In the genomic region with DNA sequence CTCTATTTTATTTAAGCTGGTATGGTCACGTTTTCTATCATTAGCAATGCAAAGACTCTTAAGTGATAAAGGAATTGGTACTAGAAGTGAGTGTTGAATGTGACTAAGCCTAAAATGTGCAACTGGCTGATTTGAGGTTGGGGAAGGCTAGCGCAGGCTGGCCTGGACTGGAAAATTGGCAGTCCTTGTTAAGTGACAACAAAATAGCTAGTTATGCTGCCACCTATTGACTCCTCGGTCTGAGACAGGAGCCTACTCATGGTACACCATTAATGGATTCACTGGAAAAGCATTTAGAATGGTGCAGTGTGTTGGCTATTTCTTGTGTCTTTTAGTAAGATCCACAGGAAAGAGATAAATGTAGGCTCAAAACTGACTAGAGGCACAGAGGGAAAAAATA, we compare ENCODE assay signal across 8 cellular contexts. TPM values are rescaled to one million over a fixed set of nuclear protein-coding genes. Genes with fewer than 3 reads are reported as not detected.
DNase-seq lines count a peak whose midpoint lies in the region; ATAC-seq, FAIRE-seq and TF ChIP-seq lines count a peak whose summit lies in the region.

No MANE protein-coding gene starts in this region.

- H3K4me3 ChIP-seq in right cardiac atrium (ENCODE audit: low read length) = no peak overlapping the region

- no peaks in the 10 kb centered on the region for H3K9me3 ChIP-seq in right cardiac atrium (ENCODE audit: control insufficient read depth, low read length)

- intact Hi-C loops in right cardiac atrium (cut with DNase I) = loop anchor here in 3 of 4 donors (5.0 to 10.0 kb wide), 3 partner anchors 82 to 141 kb away; no protein-coding TSS in a partner anchor

- H3K27ac ChIP-seq in right cardiac atrium (ENCODE audit: low read length) = no peak overlapping the region

- peaks cover 2% of the 10 kb centered on the region for H3K4me1 ChIP-seq in right cardiac atrium (ENCODE audit: control insufficient read depth, insufficient read depth, low read length)

- DNase-seq in activated CD8-positive, alpha-beta memory T cell treated with anti-CD3 and anti-CD28 coated beads for 1 hour (ENCODE audit: extremely low read depth in 1 of 2, low read depth in 1 of 2) = peak; percentile 27 to 28
- DNase-seq in activated CD8-positive, alpha-beta memory T cell treated with anti-CD3 and anti-CD28 coated beads, Interleukin-2, amount 50 U/mL, for 48 hours = no peak
- DNase-seq in RPMI7951 (ENCODE audit: low read depth) (peak; percentile 82), amniotic epithelial cell (ENCODE audit: low read depth) (peak; percentile 42), right cardiac atrium (peak; percentile 47 to 80 (median 60)), H54 (ENCODE audit: insufficient read length, low spot score) (no peak)
- DNase-seq in stimulated activated CD4-positive, alpha-beta T cell treated with anti-CD3 and anti-CD28 coated beads, Interleukin-2, amount 100 ng/mL, for 24 hours = peak; percentile 48 to 62

- FAIRE-seq in H54 (lab: Jason Lieb, UNC) = no peak

- 20% methylated on average over 3 of the region's 3 CpGs for WGBS in right cardiac atrium

- TF ChIP-seq POLR2A in H54 (IDR thresholded peaks at IDR 0.05; ENCODE audit: low read depth, low read length) = no peak

- ATAC-seq in HG03159 (IDR thresholded peaks at IDR 0.05; ENCODE audit: unreplicated experiment) (peak; percentile 33), right cardiac atrium (peak; percentile 89 to 90)

- no peaks in the 10 kb centered on the region for H3K27me3 ChIP-seq in right cardiac atrium (ENCODE audit: control insufficient read depth, insufficient read depth)

RNA-seq across cellular contexts. Expression of a gene that starts 5.7 kb away (rescaled TPM):
- total RNA-seq in RPMI7951 (2014; rRNA removed; shearing (Covaris generic)) = 30.8 and 35.3 TPM in 2 replicates
- total RNA-seq in right cardiac atrium = 10 to 100 TPM; 20.3 to 30.0 (median 27.7) TPM
- polyA plus RNA-seq in right cardiac atrium = 12.2 TPM

Comparison
In these comparisons a context has a peak if more than half of its experiments do, and no peak if none do; other contexts are left out.
1. DNase-seq: peak in activated CD8-positive, alpha-beta memory T cell treated with anti-CD3 and anti-CD28 coated beads for 1 hour (2 of 2), RPMI7951 (single experiment), amniotic epithelial cell (single experiment), right cardiac atrium (3 of 3) and stimulated activated CD4-positive, alpha-beta T cell treated with anti-CD3 and anti-CD28 coated beads, Interleukin-2, amount 100 ng/mL, for 24 hours (2 of 2); none in activated CD8-positive, alpha-beta memory T cell treated with anti-CD3 and anti-CD28 coated beads, Interleukin-2, amount 50 U/mL, for 48 hours (single experiment) and H54 (single experiment).